Comparison of ENCODE assay signal across 8 cellular contexts in the genomic region with DNA sequence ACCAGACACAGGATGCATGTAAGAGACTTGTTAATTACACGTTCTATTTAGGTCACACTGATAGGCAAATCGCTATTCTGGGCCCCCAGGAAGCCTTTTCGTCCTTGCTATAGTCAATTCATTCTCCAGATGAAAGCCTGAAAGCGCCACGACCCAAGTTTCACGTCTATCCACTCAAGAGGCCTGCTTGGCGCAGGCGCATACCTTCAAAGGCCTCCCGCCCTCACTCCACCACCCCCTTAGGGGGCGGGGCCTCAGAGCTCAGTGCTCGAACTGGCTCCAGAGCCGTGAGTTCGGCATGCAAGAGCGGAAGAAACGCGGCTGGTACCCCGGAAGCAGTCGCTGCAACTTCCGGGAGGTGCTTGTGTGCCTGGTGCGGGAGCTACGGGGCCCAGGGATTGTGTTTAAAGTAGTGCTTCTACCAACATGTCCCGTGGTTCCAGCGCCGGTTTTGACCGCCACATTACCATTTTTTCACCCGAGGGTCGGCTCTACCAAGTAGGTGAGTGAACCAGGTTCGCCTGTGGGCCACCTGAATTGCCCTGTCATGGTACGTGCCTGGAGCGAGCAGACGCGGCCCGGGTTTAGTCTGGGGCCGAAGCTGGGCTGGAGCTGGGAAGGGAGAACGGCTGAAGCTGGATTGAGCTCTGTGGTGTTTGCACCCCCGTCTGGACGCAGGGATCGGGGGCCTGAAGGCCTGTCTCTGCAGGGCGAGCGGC. TPM values are rescaled to one million over a fixed set of nuclear protein-coding genes. Genes with fewer than 3 reads are reported as not detected.
DNase-seq lines count a peak whose midpoint lies in the region; ATAC-seq and TF ChIP-seq lines count a peak whose summit lies in the region.

Gene PSMA6, plus strand, starts transcription at position 332 of the 719 bp plus-strand sequence. Its CDS starts 95 bp downstream, at position 427.

- H3K36me3 Mint-ChIP-seq in activated T-cell treated with anti-CD3 and anti-CD28 coated beads, Interleukin-2, amount 50 U/mL, for 24 hours (ENCODE audit: low read depth), result peaks cover 46% of the 10 kb centered on the region

- no peaks in the 10 kb centered on the region for H3K9me3 Mint-ChIP-seq in activated T-cell treated with anti-CD3 and anti-CD28 coated beads, Interleukin-2, amount 50 U/mL, for 24 hours

- H3K27me3 ChIP-seq in mucosa of rectum (ENCODE audit: control insufficient read depth in 2 of 2, insufficient read depth in 2 of 2, low read length in 2 of 2), result no peaks in the 10 kb centered on the region

- peak; percentile 80 for ATAC-seq in GM21717 (IDR thresholded peaks at IDR 0.05; ENCODE audit: unreplicated experiment)

- peak within 1 kb of the TSS; percentile 90 to 98 for H3K9ac ChIP-seq in mucosa of rectum (ENCODE audit: low read depth in 1 of 2, low read length in 2 of 2)

- H3K4me1 ChIP-seq in mucosa of rectum (ENCODE audit: control insufficient read depth in 2 of 2, insufficient read depth in 2 of 2, low read length in 2 of 2), result peaks cover 16 to 21% of the 10 kb centered on the region in 2 donors

- H3K4me3 ChIP-seq in epithelial cell of proximal tubule (ENCODE audit: low read depth, low read length), result peak within 1 kb of the TSS; percentile 85
- peak within 1 kb of the TSS; percentile 98 to 99 for H3K4me3 ChIP-seq in mucosa of rectum (ENCODE audit: low read length in 2 of 2)

- TF ChIP-seq CTCF in epithelial cell of proximal tubule (conservative IDR thresholded peaks at IDR 0.05; ENCODE audit: low read depth, low read length), result no peak

- peaks cover 62% of the 10 kb centered on the region for H3K4me1 Mint-ChIP-seq in activated T-cell treated with anti-CD3 and anti-CD28 coated beads, Interleukin-2, amount 50 U/mL, for 24 hours (ENCODE audit: low read depth)

- H3K27ac Mint-ChIP-seq in activated T-cell treated with anti-CD3 and anti-CD28 coated beads, Interleukin-2, amount 50 U/mL, for 24 hours, result peak within 1 kb of the TSS; percentile 99

- peak within 1 kb of the TSS; percentile 99 for H3K4me3 Mint-ChIP-seq in activated T-cell treated with anti-CD3 and anti-CD28 coated beads, Interleukin-2, amount 50 U/mL, for 24 hours

- peak within 1 kb of the TSS; percentile 93 to 95 for H3K27ac ChIP-seq in mucosa of rectum (ENCODE audit: low read depth in 2 of 2, low read length in 2 of 2)

- peak; percentile 95 for DNase-seq in DMS153 treated with DMSO at 0.1 percent for 48 hours (lab: John Stamatoyannopoulos, UW; ENCODE audit: unreplicated experiment)
- DNase-seq in KBM-7, result peak; percentile 99
- peak; percentile 98 for DNase-seq in activated T-cell treated with anti-CD3 and anti-CD28 coated beads, Interleukin-2, amount 50 U/mL, for 24 hours
- DNase-seq in epithelial cell of proximal tubule (ENCODE audit: low read depth), result peak; percentile 82
- DNase-seq in stimulated activated CD8-positive, alpha-beta memory T cell treated with anti-CD3 and anti-CD28 coated beads, Interleukin-4, amount 100 ng/mL, for 48 hours, result peak; percentile 99

- no peaks in the 10 kb centered on the region for H3K9me3 ChIP-seq in mucosa of rectum (ENCODE audit: control insufficient read depth in 2 of 2, low read length in 2 of 2)

- peaks cover 2 to 4% of the 10 kb centered on the region in 2 donors for H3K36me3 ChIP-seq in mucosa of rectum (ENCODE audit: control insufficient read depth in 2 of 2, insufficient read depth in 2 of 2, low read length in 2 of 2)

- in situ Hi-C loops in KBM-7 (cut with MboI; ENCODE audit: low pct_unique_long_range_greater_than_20kb, low sequenced_read_pairs), result no loop called here

- H3K27me3 Mint-ChIP-seq in activated T-cell treated with anti-CD3 and anti-CD28 coated beads, Interleukin-2, amount 50 U/mL, for 24 hours, result no peaks in the 10 kb centered on the region

TF ChIP-seq in PFSK-1, 5 proteins besides CTCF, POLR2A, EP300 and RAD21:
- TF ChIP-seq SIN3A (IDR thresholded peaks at IDR 0.05; ENCODE audit: borderline replicate concordance, insufficient read depth, low read length) (0 out of 2 replicates have a peak, but pooled peaks have one; percentile 34), POLR2AphosphoS5 (IDR thresholded peaks at IDR 0.05; ENCODE audit: low read depth, low read length) (peak; percentile 81), FOXP2 (optimal IDR thresholded peaks at IDR 0.05; ENCODE audit: borderline replicate concordance, extremely low read depth, extremely low read length, insufficient read depth) (no peak)

RNA-seq across cellular contexts. Expression of gene PSMA6, which starts in this region (rescaled TPM):
- polyA plus RNA-seq in PFSK-1 (2012; ENCODE audit: insufficient read length, low read depth), result 76.2 TPM
- total RNA-seq in epithelial cell of proximal tubule, result 196 and 303 TPM in 2 replicates

Comparison
In these comparisons a context has a peak if more than half of its experiments do, and no peak if none do; other contexts are left out.
1. Peak in every context shown above with its lines: DNase-seq, ATAC-seq, H3K4me3 ChIP-seq and H3K27ac ChIP-seq.